Comparison of ENCODE assay signal across 8 cellular contexts in the genomic region with DNA sequence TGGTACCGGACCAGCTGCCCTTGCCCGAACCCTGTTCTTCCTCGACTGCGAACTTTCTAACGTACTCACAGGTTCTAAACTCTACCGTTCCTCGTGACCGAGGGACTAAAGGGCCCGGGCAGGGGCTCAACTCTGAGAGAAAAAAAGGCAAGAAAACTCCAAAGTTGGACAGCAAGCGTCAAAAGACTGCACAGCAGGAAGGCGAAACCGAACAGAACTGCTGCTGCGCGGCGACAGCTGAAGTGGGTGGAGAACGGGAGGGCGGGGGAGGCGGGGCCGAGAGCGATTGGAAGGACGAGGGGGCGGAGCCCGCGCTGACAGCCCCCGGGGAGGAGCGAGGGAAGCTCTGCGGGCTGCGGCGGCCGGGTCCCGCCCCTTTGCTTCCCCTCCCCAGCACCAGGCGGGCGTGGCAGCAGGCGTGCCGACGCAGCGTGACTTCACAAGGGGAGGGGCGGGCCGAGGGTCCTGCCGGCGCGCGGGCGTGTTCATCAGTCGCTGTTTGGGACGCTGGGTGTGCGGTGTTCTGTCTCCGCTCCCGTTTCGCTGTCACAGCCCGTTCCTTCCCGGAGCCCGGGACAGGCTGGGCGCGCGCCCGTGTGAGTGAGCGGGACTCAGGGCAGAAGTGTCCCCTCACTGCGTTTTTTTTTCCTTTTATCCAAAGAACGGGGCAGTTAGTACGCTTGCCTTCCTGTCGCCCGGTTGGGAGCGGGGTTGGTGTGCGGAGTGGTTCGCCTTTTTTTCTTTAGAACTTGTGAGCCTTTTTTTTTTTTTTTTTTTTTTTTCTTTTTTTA. TPM values are rescaled to one million over a fixed set of nuclear protein-coding genes. Genes with fewer than 3 reads are reported as not detected.
DNase-seq lines count a peak whose midpoint lies in the region; ATAC-seq and TF ChIP-seq lines count a peak whose summit lies in the region.

A gene with protein sequence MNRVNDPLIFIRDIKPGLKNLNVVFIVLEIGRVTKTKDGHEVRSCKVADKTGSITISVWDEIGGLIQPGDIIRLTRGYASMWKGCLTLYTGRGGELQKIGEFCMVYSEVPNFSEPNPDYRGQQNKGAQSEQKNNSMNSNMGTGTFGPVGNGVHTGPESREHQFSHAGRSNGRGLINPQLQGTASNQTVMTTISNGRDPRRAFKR (plus strand): TSS at position 491 of the 791 bp plus-strand sequence. CDS start 479 bp downstream, outside the sequence.

- H3K27me3 ChIP-seq in heart right ventricle (no peaks in the 10 kb centered on the region), upper lobe of left lung (no peaks in the 10 kb centered on the region)

- H3K9me3 Mint-ChIP-seq in T-helper 1 cell treated with Interleukin-12 subunit alpha and Interleukin-12 subunit beta and Interleukin-4 antibody, amounts not matched to agents 30 μg/mL and 1 μg/mL, for 36 hours: peaks cover 8% of the 10 kb centered on the region

- H3K9me3 ChIP-seq in heart right ventricle (no peaks in the 10 kb centered on the region), upper lobe of left lung (no peaks in the 10 kb centered on the region)

- H3K4me3 Mint-ChIP-seq in T-helper 1 cell treated with Interleukin-12 subunit alpha and Interleukin-12 subunit beta and Interleukin-4 antibody, amounts not matched to agents 30 μg/mL and 1 μg/mL, for 36 hours: peak within 1 kb of the TSS; percentile 98

- H3K4me3 ChIP-seq in heart right ventricle (peak within 1 kb of the TSS; percentile 52 to 84 (median 76)), upper lobe of left lung (peak within 1 kb of the TSS; percentile 59 to 77 (median 68))

- TF ChIP-seq CTCF in heart right ventricle (IDR thresholded peaks at IDR 0.05) (no peak), upper lobe of left lung (IDR thresholded peaks at IDR 0.05) (peak in 1 of 6 experiments; percentile 32)

- H3K36me3 ChIP-seq in heart right ventricle (peaks cover 0 to 24% (median 0%) of the 10 kb centered on the region in 9 donors), upper lobe of left lung (peaks cover 0 to 12% (median 5%) of the 10 kb centered on the region in 4 donors)

- H3K4me1 Mint-ChIP-seq in T-helper 1 cell treated with Interleukin-12 subunit alpha and Interleukin-12 subunit beta and Interleukin-4 antibody, amounts not matched to agents 30 μg/mL and 1 μg/mL, for 36 hours (ENCODE audit: low read depth): peaks cover 56% of the 10 kb centered on the region

- H3K27ac ChIP-seq in heart right ventricle (peak within 1 kb of the TSS; percentile 74 to 99 (median 92)), upper lobe of left lung (peak within 1 kb of the TSS; percentile 97 to 98 (median 98))

- H3K36me3 Mint-ChIP-seq in T-helper 1 cell treated with Interleukin-12 subunit alpha and Interleukin-12 subunit beta and Interleukin-4 antibody, amounts not matched to agents 30 μg/mL and 1 μg/mL, for 36 hours (ENCODE audit: low read depth): peaks cover 29% of the 10 kb centered on the region

- H3K27me3 Mint-ChIP-seq in T-helper 1 cell treated with Interleukin-12 subunit alpha and Interleukin-12 subunit beta and Interleukin-4 antibody, amounts not matched to agents 30 μg/mL and 1 μg/mL, for 36 hours (ENCODE audit: low read depth): no peaks in the 10 kb centered on the region

- peak; percentile 82 for ATAC-seq in GM18498 (IDR thresholded peaks at IDR 0.05; ENCODE audit: unreplicated experiment)
- ATAC-seq in HG02885 (IDR thresholded peaks at IDR 0.05; ENCODE audit: poor library complexity, unreplicated experiment): peak; percentile 72
- peak; percentile 99 to 100 (median 99) for ATAC-seq in heart right ventricle
- peak; percentile 99 to 100 for ATAC-seq in upper lobe of left lung (ENCODE audit: low FRiP score in 2 of 2)

- intact Hi-C loops in heart right ventricle (cut with DNase I) (no loop called here), posterior vena cava (cut with DNase I) (no loop called here)

- peak within 1 kb of the TSS; percentile 100 for H3K27ac Mint-ChIP-seq in T-helper 1 cell treated with Interleukin-12 subunit alpha and Interleukin-12 subunit beta and Interleukin-4 antibody, amounts not matched to agents 30 μg/mL and 1 μg/mL, for 36 hours

- TF ChIP-seq POLR2A in upper lobe of left lung (IDR thresholded peaks at IDR 0.05): peak; percentile 78 to 100 (median 100)

- TF ChIP-seq EP300 in upper lobe of left lung (IDR thresholded peaks at IDR 0.05): peak in 2 of 4 donors; percentile 24 to 86

- 0% methylated on average over 51 to 66 of the region's 66 CpGs for WGBS in heart right ventricle, 2 donors
- WGBS in upper lobe of left lung, 2 donors: 0 to 1% methylated on average over 55 to 63 of the region's 66 CpGs

- peaks cover 0 to 72% (median 12%) of the 10 kb centered on the region in 9 donors for H3K4me1 ChIP-seq in heart right ventricle
- H3K4me1 ChIP-seq in upper lobe of left lung: peaks cover 23 to 35% (median 25%) of the 10 kb centered on the region in 4 donors

- DNase-seq in NCI-H1694 treated with DMSO at 0.1 percent for 48 hours (lab: John Stamatoyannopoulos, UW) (peak; percentile 97), amniotic epithelial cell (ENCODE audit: low read depth) (peak; percentile 95), heart right ventricle (peak; percentile 98 to 100), posterior vena cava (ENCODE audit: low spot score) (peak; percentile 100), upper lobe of left lung (peak; percentile 99 to 100)

RNA-seq across cellular contexts. Expression of the gene that starts here (rescaled TPM):
- total RNA-seq in heart right ventricle (10 to 100 TPM in 1 of 10 donors, 1 to 10 TPM in 9; 1.2 to 15.3 (median 3.8) TPM), posterior vena cava (10 to 100 TPM; 26.8 to 32.0 TPM), upper lobe of left lung (100 to 1,000 TPM in 1 of 6 donors, 10 to 100 TPM in 5; 35.7 to 137 (median 46.9) TPM)
- polyA plus RNA-seq in heart right ventricle: 1 to 10 TPM; 3.0 to 6.6 TPM

Comparison
In these comparisons a context has a peak if more than half of its experiments do, and no peak if none do; other contexts are left out.
1. Peak in every context shown above with its lines: DNase-seq, ATAC-seq, H3K4me3 ChIP-seq and H3K27ac ChIP-seq.